In genomic region chr17:63896524-63897354, GRCh38 we compare ENCODE assay signal across 14 cellular contexts. TPM values are rescaled to one million over a fixed set of nuclear protein-coding genes. Genes with fewer than 3 reads are reported as not detected.
A peak's percentile ranks its signal among the peaks of the same experiment; 100 is the strongest.
DNase-seq lines count a peak whose midpoint lies in the region; ATAC-seq, FAIRE-seq and TF ChIP-seq lines count a peak whose summit lies in the region.
"Not testable (repeated sequence)": the region's sequence is repeated elsewhere in the genome, so short reads cannot be mapped to it uniquely, and the experiment has no call there.
"Had no signal": no experiment of that assay in that cellular context is flagged by ENCODE, and none has a peak within 500 bp of the region (broad histone marks: within the 10 kb centered on the region; RNA-seq: fewer than 3 reads in every experiment).

CSH1 (minus strand) TSS chr17:63896574; CDS start chr17:63896511, 63 bp downstream.

- H3K4me3 Mint-ChIP-seq in WTC11; astrocyte (ENCODE audit: unreplicated experiment): not testable (repeated sequence)

- H3K36me3 ChIP-seq in astrocyte (ENCODE audit: insufficient read depth, low read length); thymus (ENCODE audit: control insufficient read depth, insufficient read depth): not testable (repeated sequence)

- TF ChIP-seq CTCF in WTC11 (IDR thresholded peaks at IDR 0.05); astrocyte (IDR thresholded peaks at IDR 0.05; ENCODE audit: insufficient read depth, low read depth, low read length); foreskin keratinocyte (conservative IDR thresholded peaks at IDR 0.05): not testable (repeated sequence)

- DNase-seq in WTC11 (ENCODE audit: low spot score); astrocyte (ENCODE audit: low read depth); foreskin keratinocyte: not testable (repeated sequence)
- peak; percentile 46 for DNase-seq in posterior vena cava (ENCODE audit: low spot score)

- 95% methylated on average over 11 of the region's 14 CpGs for WGBS in thymus

- H3K27ac ChIP-seq in astrocyte (ENCODE audit: low read depth, low read length); foreskin keratinocyte; thymus (ENCODE audit: low read depth): not testable (repeated sequence)

- not testable (repeated sequence) for H3K36me3 Mint-ChIP-seq in WTC11; astrocyte (ENCODE audit: low read depth, unreplicated experiment)

- H3K79me2 ChIP-seq in astrocyte (ENCODE audit: insufficient read depth, low read length) = not testable (repeated sequence)

- POLR2A ChIA-PET in WTC11 (lab: Charles Lee) = not testable (repeated sequence)

- intact Hi-C loops in posterior vena cava (cut with DNase I) = not testable (repeated sequence)

- H3K4me2 ChIP-seq in astrocyte (ENCODE audit: low read length) = not testable (repeated sequence)

- ATAC-seq in GM19463 (IDR thresholded peaks at IDR 0.05; ENCODE audit: unreplicated experiment) (peak; percentile 51), HG02798 (IDR thresholded peaks at IDR 0.05; ENCODE audit: poor library complexity, unreplicated experiment) (peak; percentile 53), WTC11 (peak; percentile 84), foreskin keratinocyte (peak; percentile 33)

- not testable (repeated sequence) for H3K27me3 ChIP-seq in astrocyte (ENCODE audit: insufficient read depth, low read length); thymus (ENCODE audit: control insufficient read depth, insufficient read depth)
- peaks cover 15% of the 10 kb centered on the region for H3K27me3 ChIP-seq in foreskin keratinocyte

- H3K9me3 ChIP-seq in astrocyte (ENCODE audit: insufficient read depth, low read depth, low read length); thymus (ENCODE audit: control insufficient read depth): not testable (repeated sequence)

- not testable (repeated sequence) for H2AFZ ChIP-seq in astrocyte (ENCODE audit: low read depth, low read length)

- H3K9ac ChIP-seq in astrocyte (ENCODE audit: low read length) = not testable (repeated sequence)

- CTCF ChIA-PET in WTC11 (lab: Charles Lee) = interaction anchor here (0.6 to 0.7 kb wide), 2 partner anchors 14 to 15 kb away, joined by 3 to 4 read pairs; partner anchors contain the start of gene CSHL1

- H4K20me1 ChIP-seq in astrocyte (ENCODE audit: insufficient read depth, low read length) = not testable (repeated sequence)

- not testable (repeated sequence) for H3K9me3 Mint-ChIP-seq in WTC11; astrocyte (ENCODE audit: unreplicated experiment)

- H3K4me3 ChIP-seq in astrocyte (ENCODE audit: insufficient read depth, low read depth, low read length); thymus (ENCODE audit: low read length): not testable (repeated sequence)

- H3K4me1 Mint-ChIP-seq in WTC11 = peaks cover 10% of the 10 kb centered on the region
- H3K4me1 Mint-ChIP-seq in astrocyte (ENCODE audit: low read depth, unreplicated experiment) = not testable (repeated sequence)

- H3K4me1 ChIP-seq in astrocyte (ENCODE audit: insufficient read depth, low read length); foreskin keratinocyte; thymus (ENCODE audit: control insufficient read depth, insufficient read depth, low read length): not testable (repeated sequence)

- FAIRE-seq in astrocyte (lab: Jason Lieb, UNC) = not testable (repeated sequence)

- H3K27me3 Mint-ChIP-seq in WTC11 (ENCODE audit: low read depth); astrocyte (ENCODE audit: low read depth, unreplicated experiment): not testable (repeated sequence)

- not testable (repeated sequence) for H3K27ac Mint-ChIP-seq in WTC11
- H3K27ac Mint-ChIP-seq in astrocyte (ENCODE audit: unreplicated experiment) = peak within 1 kb of the TSS; percentile 53

RNA-seq across cellular contexts. Expression of gene CSH1, which starts in this region (rescaled TPM):
- total RNA-seq in WTC11 (2021) = not detected in 3 replicates
- 8.9 and 15.5 TPM in 2 replicates for total RNA-seq in astrocyte
- total RNA-seq in foreskin keratinocyte = not detected in 2 replicates
- polyA plus RNA-seq in foreskin keratinocyte = not detected in 2 replicates
- not detected for total RNA-seq in posterior vena cava
- 11.6 TPM for polyA plus RNA-seq in thymus
- total RNA-seq: A172; CD8-positive, alpha-beta memory T cell; G401; H7; HT1080; IMR-90 had no signal
- polyA plus RNA-seq: CD4-positive, CD25-positive, alpha-beta regulatory T cell; CD8-positive, alpha-beta memory T cell; IMR-90 had no signal

Comparison
In these comparisons a context has a peak if more than half of its experiments do, and no peak if none do; other contexts are left out.
1. RNA of gene CSH1 (polyA plus RNA-seq): 11.6 TPM in thymus (single experiment); not detected in foreskin keratinocyte; every median in the first group is over 10 times any median in the second.
2. Peak in ATAC-seq in WTC11; RNA of the gene not detected or under 1 TPM.
3. Peak in ATAC-seq in foreskin keratinocyte; RNA of the gene not detected or under 1 TPM.
4. Peak in DNase-seq in posterior vena cava; RNA of the gene not detected or under 1 TPM.
5. ATAC-seq: peak in every context shown above with its lines; median percentile 84 in WTC11; 53 in HG02798; 51 in GM19463; 33 in foreskin keratinocyte.